17 cellular contexts compared by ENCODE assay signal in genomic region chr5:10892911-10893215, GRCh38.
"Had no signal": no experiment of that assay in that cellular context is flagged by ENCODE, and none has a peak within 500 bp of the region (broad histone marks: within the 10 kb centered on the region; RNA-seq: fewer than 3 reads in every experiment).

No MANE protein-coding gene starts in this region.

- H3K4me3 ChIP-seq: MG63 had no signal

- DNase-seq: Karpas-422, KG1, MG63, NCI-H1092, NCI-H1105 treated with DMSO at 0.1 percent for 48 hours, NCI-H1417 treated with DMSO at 0.1 percent for 48 hours, NCI-H146, NCI-H1694 treated with DMSO at 0.1 percent for 48 hours, NCI-H1930, NCI-H2081 treated with DMSO at 0.1 percent for 48 hours, NCI-H2227 treated with DMSO at 0.1 percent for 48 hours, NCI-H510A, NCI-H524 treated with DMSO at 0.1 percent for 48 hours, NCI-H774, RPMI8226, SK-N-SH, SW 1271 had no signal
